In the genomic region with DNA sequence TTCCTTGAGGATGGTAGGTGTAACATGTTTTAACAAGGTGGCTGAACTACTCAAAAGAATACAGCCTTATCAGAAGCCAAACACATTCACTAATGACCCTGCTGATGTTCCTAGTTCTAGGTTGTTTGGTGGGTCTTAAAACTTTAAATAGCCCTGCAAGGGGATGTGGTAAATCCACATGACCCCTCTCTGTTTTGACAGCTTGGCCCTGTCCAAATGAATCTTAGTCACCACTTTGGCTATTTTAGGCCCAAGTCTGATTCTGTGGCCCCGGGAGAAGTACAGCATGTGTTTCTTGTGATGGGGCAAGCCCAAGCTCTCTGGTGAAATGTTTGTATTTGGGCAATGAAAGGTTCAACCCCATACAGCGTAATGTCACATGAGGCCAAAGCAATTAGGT, we compare ENCODE assay signal across 1 cellular context.
A peak's percentile ranks its signal among the peaks of the same experiment; 100 is the strongest.
TF ChIP-seq lines count a peak whose summit lies in the region.

No MANE protein-coding gene starts in this region.

TF ChIP-seq in K562, 482 proteins besides CTCF, POLR2A, EP300 and RAD21 (continued from another document):
- TF ChIP-seq, protein P1, sequence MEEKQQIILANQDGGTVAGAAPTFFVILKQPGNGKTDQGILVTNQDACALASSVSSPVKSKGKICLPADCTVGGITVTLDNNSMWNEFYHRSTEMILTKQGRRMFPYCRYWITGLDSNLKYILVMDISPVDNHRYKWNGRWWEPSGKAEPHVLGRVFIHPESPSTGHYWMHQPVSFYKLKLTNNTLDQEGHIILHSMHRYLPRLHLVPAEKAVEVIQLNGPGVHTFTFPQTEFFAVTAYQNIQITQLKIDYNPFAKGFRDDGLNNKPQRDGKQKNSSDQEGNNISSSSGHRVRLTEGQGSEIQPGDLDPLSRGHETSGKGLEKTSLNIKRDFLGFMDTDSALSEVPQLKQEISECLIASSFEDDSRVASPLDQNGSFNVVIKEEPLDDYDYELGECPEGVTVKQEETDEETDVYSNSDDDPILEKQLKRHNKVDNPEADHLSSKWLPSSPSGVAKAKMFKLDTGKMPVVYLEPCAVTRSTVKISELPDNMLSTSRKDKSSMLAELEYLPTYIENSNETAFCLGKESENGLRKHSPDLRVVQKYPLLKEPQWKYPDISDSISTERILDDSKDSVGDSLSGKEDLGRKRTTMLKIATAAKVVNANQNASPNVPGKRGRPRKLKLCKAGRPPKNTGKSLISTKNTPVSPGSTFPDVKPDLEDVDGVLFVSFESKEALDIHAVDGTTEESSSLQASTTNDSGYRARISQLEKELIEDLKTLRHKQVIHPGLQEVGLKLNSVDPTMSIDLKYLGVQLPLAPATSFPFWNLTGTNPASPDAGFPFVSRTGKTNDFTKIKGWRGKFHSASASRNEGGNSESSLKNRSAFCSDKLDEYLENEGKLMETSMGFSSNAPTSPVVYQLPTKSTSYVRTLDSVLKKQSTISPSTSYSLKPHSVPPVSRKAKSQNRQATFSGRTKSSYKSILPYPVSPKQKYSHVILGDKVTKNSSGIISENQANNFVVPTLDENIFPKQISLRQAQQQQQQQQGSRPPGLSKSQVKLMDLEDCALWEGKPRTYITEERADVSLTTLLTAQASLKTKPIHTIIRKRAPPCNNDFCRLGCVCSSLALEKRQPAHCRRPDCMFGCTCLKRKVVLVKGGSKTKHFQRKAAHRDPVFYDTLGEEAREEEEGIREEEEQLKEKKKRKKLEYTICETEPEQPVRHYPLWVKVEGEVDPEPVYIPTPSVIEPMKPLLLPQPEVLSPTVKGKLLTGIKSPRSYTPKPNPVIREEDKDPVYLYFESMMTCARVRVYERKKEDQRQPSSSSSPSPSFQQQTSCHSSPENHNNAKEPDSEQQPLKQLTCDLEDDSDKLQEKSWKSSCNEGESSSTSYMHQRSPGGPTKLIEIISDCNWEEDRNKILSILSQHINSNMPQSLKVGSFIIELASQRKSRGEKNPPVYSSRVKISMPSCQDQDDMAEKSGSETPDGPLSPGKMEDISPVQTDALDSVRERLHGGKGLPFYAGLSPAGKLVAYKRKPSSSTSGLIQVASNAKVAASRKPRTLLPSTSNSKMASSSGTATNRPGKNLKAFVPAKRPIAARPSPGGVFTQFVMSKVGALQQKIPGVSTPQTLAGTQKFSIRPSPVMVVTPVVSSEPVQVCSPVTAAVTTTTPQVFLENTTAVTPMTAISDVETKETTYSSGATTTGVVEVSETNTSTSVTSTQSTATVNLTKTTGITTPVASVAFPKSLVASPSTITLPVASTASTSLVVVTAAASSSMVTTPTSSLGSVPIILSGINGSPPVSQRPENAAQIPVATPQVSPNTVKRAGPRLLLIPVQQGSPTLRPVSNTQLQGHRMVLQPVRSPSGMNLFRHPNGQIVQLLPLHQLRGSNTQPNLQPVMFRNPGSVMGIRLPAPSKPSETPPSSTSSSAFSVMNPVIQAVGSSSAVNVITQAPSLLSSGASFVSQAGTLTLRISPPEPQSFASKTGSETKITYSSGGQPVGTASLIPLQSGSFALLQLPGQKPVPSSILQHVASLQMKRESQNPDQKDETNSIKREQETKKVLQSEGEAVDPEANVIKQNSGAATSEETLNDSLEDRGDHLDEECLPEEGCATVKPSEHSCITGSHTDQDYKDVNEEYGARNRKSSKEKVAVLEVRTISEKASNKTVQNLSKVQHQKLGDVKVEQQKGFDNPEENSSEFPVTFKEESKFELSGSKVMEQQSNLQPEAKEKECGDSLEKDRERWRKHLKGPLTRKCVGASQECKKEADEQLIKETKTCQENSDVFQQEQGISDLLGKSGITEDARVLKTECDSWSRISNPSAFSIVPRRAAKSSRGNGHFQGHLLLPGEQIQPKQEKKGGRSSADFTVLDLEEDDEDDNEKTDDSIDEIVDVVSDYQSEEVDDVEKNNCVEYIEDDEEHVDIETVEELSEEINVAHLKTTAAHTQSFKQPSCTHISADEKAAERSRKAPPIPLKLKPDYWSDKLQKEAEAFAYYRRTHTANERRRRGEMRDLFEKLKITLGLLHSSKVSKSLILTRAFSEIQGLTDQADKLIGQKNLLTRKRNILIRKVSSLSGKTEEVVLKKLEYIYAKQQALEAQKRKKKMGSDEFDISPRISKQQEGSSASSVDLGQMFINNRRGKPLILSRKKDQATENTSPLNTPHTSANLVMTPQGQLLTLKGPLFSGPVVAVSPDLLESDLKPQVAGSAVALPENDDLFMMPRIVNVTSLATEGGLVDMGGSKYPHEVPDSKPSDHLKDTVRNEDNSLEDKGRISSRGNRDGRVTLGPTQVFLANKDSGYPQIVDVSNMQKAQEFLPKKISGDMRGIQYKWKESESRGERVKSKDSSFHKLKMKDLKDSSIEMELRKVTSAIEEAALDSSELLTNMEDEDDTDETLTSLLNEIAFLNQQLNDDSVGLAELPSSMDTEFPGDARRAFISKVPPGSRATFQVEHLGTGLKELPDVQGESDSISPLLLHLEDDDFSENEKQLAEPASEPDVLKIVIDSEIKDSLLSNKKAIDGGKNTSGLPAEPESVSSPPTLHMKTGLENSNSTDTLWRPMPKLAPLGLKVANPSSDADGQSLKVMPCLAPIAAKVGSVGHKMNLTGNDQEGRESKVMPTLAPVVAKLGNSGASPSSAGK (IDR thresholded peaks at IDR 0.05): 0 out of 2 replicates have a peak, but pooled peaks have one; percentile 21
- TF ChIP-seq, protein P2, sequence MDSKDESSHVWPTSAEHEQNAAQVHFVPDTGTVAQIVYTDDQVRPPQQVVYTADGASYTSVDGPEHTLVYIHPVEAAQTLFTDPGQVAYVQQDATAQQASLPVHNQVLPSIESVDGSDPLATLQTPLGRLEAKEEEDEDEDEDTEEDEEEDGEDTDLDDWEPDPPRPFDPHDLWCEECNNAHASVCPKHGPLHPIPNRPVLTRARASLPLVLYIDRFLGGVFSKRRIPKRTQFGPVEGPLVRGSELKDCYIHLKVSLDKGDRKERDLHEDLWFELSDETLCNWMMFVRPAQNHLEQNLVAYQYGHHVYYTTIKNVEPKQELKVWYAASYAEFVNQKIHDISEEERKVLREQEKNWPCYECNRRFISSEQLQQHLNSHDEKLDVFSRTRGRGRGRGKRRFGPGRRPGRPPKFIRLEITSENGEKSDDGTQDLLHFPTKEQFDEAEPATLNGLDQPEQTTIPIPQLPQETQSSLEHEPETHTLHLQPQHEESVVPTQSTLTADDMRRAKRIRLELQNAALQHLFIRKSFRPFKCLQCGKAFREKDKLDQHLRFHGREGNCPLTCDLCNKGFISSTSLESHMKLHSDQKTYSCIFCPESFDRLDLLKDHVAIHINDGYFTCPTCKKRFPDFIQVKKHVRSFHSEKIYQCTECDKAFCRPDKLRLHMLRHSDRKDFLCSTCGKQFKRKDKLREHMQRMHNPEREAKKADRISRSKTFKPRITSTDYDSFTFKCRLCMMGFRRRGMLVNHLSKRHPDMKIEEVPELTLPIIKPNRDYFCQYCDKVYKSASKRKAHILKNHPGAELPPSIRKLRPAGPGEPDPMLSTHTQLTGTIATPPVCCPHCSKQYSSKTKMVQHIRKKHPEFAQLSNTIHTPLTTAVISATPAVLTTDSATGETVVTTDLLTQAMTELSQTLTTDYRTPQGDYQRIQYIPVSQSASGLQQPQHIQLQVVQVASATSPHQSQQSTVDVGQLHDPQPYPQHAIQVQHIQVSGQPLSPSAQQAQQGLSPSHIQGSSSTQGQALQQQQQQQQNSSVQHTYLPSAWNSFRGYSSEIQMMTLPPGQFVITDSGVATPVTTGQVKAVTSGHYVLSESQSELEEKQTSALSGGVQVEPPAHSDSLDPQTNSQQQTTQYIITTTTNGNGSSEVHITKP (IDR thresholded peaks at IDR 0.05; ENCODE audit: partially characterized antibody): peak; percentile 98
- TF ChIP-seq, protein P3, sequence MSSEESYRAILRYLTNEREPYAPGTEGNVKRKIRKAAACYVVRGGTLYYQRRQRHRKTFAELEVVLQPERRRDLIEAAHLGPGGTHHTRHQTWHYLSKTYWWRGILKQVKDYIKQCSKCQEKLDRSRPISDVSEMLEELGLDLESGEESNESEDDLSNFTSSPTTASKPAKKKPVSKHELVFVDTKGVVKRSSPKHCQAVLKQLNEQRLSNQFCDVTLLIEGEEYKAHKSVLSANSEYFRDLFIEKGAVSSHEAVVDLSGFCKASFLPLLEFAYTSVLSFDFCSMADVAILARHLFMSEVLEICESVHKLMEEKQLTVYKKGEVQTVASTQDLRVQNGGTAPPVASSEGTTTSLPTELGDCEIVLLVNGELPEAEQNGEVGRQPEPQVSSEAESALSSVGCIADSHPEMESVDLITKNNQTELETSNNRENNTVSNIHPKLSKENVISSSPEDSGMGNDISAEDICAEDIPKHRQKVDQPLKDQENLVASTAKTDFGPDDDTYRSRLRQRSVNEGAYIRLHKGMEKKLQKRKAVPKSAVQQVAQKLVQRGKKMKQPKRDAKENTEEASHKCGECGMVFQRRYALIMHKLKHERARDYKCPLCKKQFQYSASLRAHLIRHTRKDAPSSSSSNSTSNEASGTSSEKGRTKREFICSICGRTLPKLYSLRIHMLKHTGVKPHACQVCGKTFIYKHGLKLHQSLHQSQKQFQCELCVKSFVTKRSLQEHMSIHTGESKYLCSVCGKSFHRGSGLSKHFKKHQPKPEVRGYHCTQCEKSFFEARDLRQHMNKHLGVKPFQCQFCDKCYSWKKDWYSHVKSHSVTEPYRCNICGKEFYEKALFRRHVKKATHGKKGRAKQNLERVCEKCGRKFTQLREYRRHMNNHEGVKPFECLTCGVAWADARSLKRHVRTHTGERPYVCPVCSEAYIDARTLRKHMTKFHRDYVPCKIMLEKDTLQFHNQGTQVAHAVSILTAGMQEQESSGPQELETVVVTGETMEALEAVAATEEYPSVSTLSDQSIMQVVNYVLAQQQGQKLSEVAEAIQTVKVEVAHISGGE (CRISPR knock-in tag; IDR thresholded peaks at IDR 0.05): no peak
- no peak for TF ChIP-seq NFATC3 (IDR thresholded peaks at IDR 0.05)
- no peak for TF ChIP-seq NRF1 (conservative IDR thresholded peaks at IDR 0.05 in 1 of 2, IDR thresholded peaks at IDR 0.05 in 1 of 2)
- TF ChIP-seq ZNF764 (CRISPR knock-in tag; IDR thresholded peaks at IDR 0.05; ENCODE audit: low read depth): no peak
TF ChIP-seq in K562: peak in this region for 34.
